In genomic region chr2:48107326-48107925, GRCh38 we compare ENCODE assay signal across 8 cellular contexts.
A peak's percentile ranks its signal among the peaks of the same experiment; 100 is the strongest.
DNase-seq lines count a peak whose midpoint lies in the region; ATAC-seq and TF ChIP-seq lines count a peak whose summit lies in the region.

No MANE protein-coding gene starts in this region.

- H3K9ac ChIP-seq in colonic mucosa (ENCODE audit: low read depth in 2 of 2, low read length in 2 of 2) (no peak overlapping the region), trophoblast cell (ENCODE audit: low read length) (no peak overlapping the region)

- WGBS in trophoblast cell (ENCODE audit: extremely low coverage, insufficient coverage, insufficient read length): no CpG with 5 or more reads among the region's 9 CpGs
- WGBS in tibial nerve, 2 donors: 53 to 60% methylated on average over 9 of the region's 9 CpGs

- no peak overlapping the region for H3K4ac ChIP-seq in trophoblast cell (ENCODE audit: low read depth, low read length)

- peak overlapping the region; percentile 29 for H2BK12ac ChIP-seq in trophoblast cell (ENCODE audit: low read length)

- H2AFZ ChIP-seq in trophoblast cell (ENCODE audit: insufficient read depth, low read length, poor library complexity): no peak overlapping the region

- no peak overlapping the region for H4K12ac ChIP-seq in trophoblast cell (ENCODE audit: low read depth, low read length)

- intact Hi-C loops in colonic mucosa (cut with DNase I): loop anchor here (5.0 to 10.0 kb wide), 3 partner anchors 203 to 673 kb away; partner anchors contain the start of gene FBXO11

- ATAC-seq in GM19351 (IDR thresholded peaks at IDR 0.05; ENCODE audit: unreplicated experiment): no peak

- H3K4me3 ChIP-seq in NB4 (ENCODE audit: low read depth, low read length) (no peak overlapping the region), colonic mucosa (no peak overlapping the region), trophoblast cell (ENCODE audit: low read depth, low read length) (no peak overlapping the region), tibial nerve (no peak overlapping the region)

- DNase-seq in EL (peak; percentile 95), NB4 (ENCODE audit: low read depth) (peak; percentile 80), colonic mucosa (no peak), trophoblast cell (peak; percentile 88 to 97), activated gamma-delta T cell (lab: John Stamatoyannopoulos, UW) (no peak), T-helper 9 cell (no peak), tibial nerve (ENCODE audit: low spot score in 2 of 2) (no peak)

- no peak overlapping the region for H3K18ac ChIP-seq in trophoblast cell (ENCODE audit: low read length)

- peaks cover 8% of the 10 kb centered on the region for H3K79me2 ChIP-seq in trophoblast cell (ENCODE audit: control insufficient read depth, insufficient read depth, low read length, poor library complexity)

- H3K9me3 ChIP-seq in colonic mucosa: no peaks in the 10 kb centered on the region
- no peaks in the 10 kb centered on the region for H3K9me3 ChIP-seq in trophoblast cell (ENCODE audit: insufficient read depth, low read depth, low read length)
- no peaks in the 10 kb centered on the region for H3K9me3 ChIP-seq in tibial nerve

- H3K27ac ChIP-seq in colonic mucosa: peak overlapping the region; percentile 5
- peak overlapping the region; percentile 84 for H3K27ac ChIP-seq in trophoblast cell (ENCODE audit: low read depth, low read length)
- H3K27ac ChIP-seq in tibial nerve: peak overlapping the region in 2 of 4 donors; percentile 55 to 60

- peaks cover 25% of the 10 kb centered on the region for H3K79me1 ChIP-seq in trophoblast cell (ENCODE audit: low read length)

- H3K4me2 ChIP-seq in trophoblast cell (ENCODE audit: low read length): peak overlapping the region; percentile 8

- H2BK5ac ChIP-seq in trophoblast cell (ENCODE audit: low read depth, low read length, poor library complexity): peak overlapping the region; percentile 28

- no peak overlapping the region for H3K23ac ChIP-seq in trophoblast cell (ENCODE audit: low read length)

- H3K4me1 ChIP-seq in colonic mucosa (no peaks in the 10 kb centered on the region), trophoblast cell (ENCODE audit: control insufficient read depth in 1 of 2, insufficient read depth in 2 of 2, low read length in 2 of 2) (peaks cover 16 to 22% of the 10 kb centered on the region in 2 experiments), tibial nerve (peaks cover 0 to 36% (median 1%) of the 10 kb centered on the region in 4 donors)

- peak overlapping the region; percentile 11 for H4K8ac ChIP-seq in trophoblast cell (ENCODE audit: low read depth, low read length)

- peak overlapping the region; percentile 8 for H4K91ac ChIP-seq in trophoblast cell (ENCODE audit: low read depth, low read length)

- no peak overlapping the region for H3K14ac ChIP-seq in trophoblast cell (ENCODE audit: low read length)

- no peak for TF ChIP-seq CTCF in NB4 (IDR thresholded peaks at IDR 0.05; ENCODE audit: low read depth, low read length)
- TF ChIP-seq CTCF in colonic mucosa (IDR thresholded peaks at IDR 0.05): no peak
- no peak for TF ChIP-seq CTCF in tibial nerve (IDR thresholded peaks at IDR 0.05)

- H3K36me3 ChIP-seq in colonic mucosa (no peaks in the 10 kb centered on the region), trophoblast cell (ENCODE audit: control insufficient read depth in 1 of 2, insufficient read depth in 2 of 2, low read length in 2 of 2) (no peaks in the 10 kb centered on the region), tibial nerve (no peaks in the 10 kb centered on the region)

- TF ChIP-seq EP300 in tibial nerve (IDR thresholded peaks at IDR 0.05): no peak

- no peak overlapping the region for H2AK5ac ChIP-seq in trophoblast cell (ENCODE audit: low read length)

- no peak overlapping the region for H2BK120ac ChIP-seq in trophoblast cell (ENCODE audit: insufficient read depth, low read length, poor library complexity)

- TF ChIP-seq POLR2A in NB4 (IDR thresholded peaks at IDR 0.05; ENCODE audit: extremely low read depth, insufficient read length): no peak
- no peak for TF ChIP-seq POLR2A in tibial nerve (IDR thresholded peaks at IDR 0.05)

- no peaks in the 10 kb centered on the region for H3K27me3 ChIP-seq in colonic mucosa
- H3K27me3 ChIP-seq in trophoblast cell (ENCODE audit: insufficient read depth, low read length): no peaks in the 10 kb centered on the region
- no peaks in the 10 kb centered on the region for H3K27me3 ChIP-seq in tibial nerve

Comparison
In these comparisons a context has a peak if more than half of its experiments do, and no peak if none do; other contexts are left out.
1. DNase-seq: peak in EL (single experiment), NB4 (single experiment) and trophoblast cell (2 of 2); none in colonic mucosa (single experiment), activated gamma-delta T cell (single experiment), T-helper 9 cell (single experiment) and tibial nerve (0 of 2).